ENCODE assay signal across 25 cellular contexts in genomic region chr1:223394242-223394641, GRCh38. TPM values are rescaled to one million over a fixed set of nuclear protein-coding genes. Genes with fewer than 3 reads are reported as not detected.
"Had no signal": no experiment of that assay in that cellular context is flagged by ENCODE, and none has a peak within 500 bp of the region (broad histone marks: within the 10 kb centered on the region; RNA-seq: fewer than 3 reads in every experiment).

No MANE protein-coding gene starts in this region.

- ATAC-seq: activated CD8-positive, alpha-beta T cell treated with anti-CD3 and anti-CD28 coated beads, Interleukin-2, amount 10 ng/mL, durations not matched to agents 7 days and 5 days; activated naive CD8-positive, alpha-beta T cell treated with anti-CD3 and anti-CD28 coated beads, Interleukin-2, amount 50 U/mL, for 24 hours had no signal

- H3K36me3 Mint-ChIP-seq: mesothelial cell of epicardium; stimulated activated effector memory CD8-positive, alpha-beta T cell treated with anti-CD3 and anti-CD28 coated beads, Interleukin-12 subunit alpha, Interleukin-12 subunit beta, amount 100 ng/mL, for 72 hours had no signal

- H3K9me3 Mint-ChIP-seq: activated CD4-positive, alpha-beta T cell treated with anti-CD3 and anti-CD28 coated beads, Interleukin-2, amount 10 ng/mL, durations not matched to agents 7 days and 5 days; activated naive CD8-positive, alpha-beta T cell treated with anti-CD3 and anti-CD28 coated beads, Interleukin-2, amount 50 U/mL, for 24 hours; activated T-helper 1 cell treated with anti-CD3 and anti-CD28 coated beads, Interleukin-12 subunit alpha, Interleukin-12 subunit beta, Interleukin-2, Interleukin-4 antibody, amounts not matched to agents 30 ng/mL and 10 ng/mL and 1 ng/mL, durations not matched to agents 14 hours and 24 hours and 36 hours; stimulated activated effector memory CD8-positive, alpha-beta T cell treated with anti-CD3 and anti-CD28 coated beads, Interleukin-12 subunit alpha, Interleukin-12 subunit beta, amount 100 ng/mL, for 72 hours; stimulated activated naive CD8-positive, alpha-beta T cell treated with anti-CD3 and anti-CD28 coated beads, Interleukin-15, amount 100 ng/mL, for 72 hours; T-helper 2 cell treated with Interferon-gamma antibody and Interleukin-4, amounts not matched to agents 5 μg/mL and 100 μg/mL, for 36 hours had no signal

- H3K4me1 Mint-ChIP-seq: activated naive CD8-positive, alpha-beta T cell treated with anti-CD3 and anti-CD28 coated beads, Interleukin-2, amount 50 U/mL, for 24 hours; mesothelial cell of epicardium; nephron; stimulated activated effector memory CD8-positive, alpha-beta T cell treated with anti-CD3 and anti-CD28 coated beads, Interleukin-12 subunit alpha, Interleukin-12 subunit beta, amount 100 ng/mL, for 72 hours; stimulated activated naive CD8-positive, alpha-beta T cell treated with anti-CD3 and anti-CD28 coated beads, Interleukin-15, amount 100 ng/mL, for 72 hours had no signal

- H3K27ac Mint-ChIP-seq: activated CD4-positive, alpha-beta T cell treated with anti-CD3 and anti-CD28 coated beads, Interleukin-2, amount 10 ng/mL, durations not matched to agents 7 days and 5 days; activated CD8-positive, alpha-beta T cell treated with anti-CD3 and anti-CD28 coated beads, Interleukin-2, amount 10 ng/mL, durations not matched to agents 7 days and 5 days; activated naive CD8-positive, alpha-beta T cell treated with anti-CD3 and anti-CD28 coated beads, Interleukin-2, amount 50 U/mL, for 24 hours; activated T-helper 1 cell treated with anti-CD3 and anti-CD28 coated beads, Interleukin-12 subunit alpha, Interleukin-12 subunit beta, Interleukin-2, Interleukin-4 antibody, amounts not matched to agents 30 ng/mL and 10 ng/mL and 1 ng/mL, durations not matched to agents 14 hours and 24 hours and 36 hours; mesothelial cell of epicardium; nephron; stimulated activated effector memory CD8-positive, alpha-beta T cell treated with anti-CD3 and anti-CD28 coated beads, Interleukin-12 subunit alpha, Interleukin-12 subunit beta, amount 100 ng/mL, for 72 hours; stimulated activated naive CD8-positive, alpha-beta T cell treated with anti-CD3 and anti-CD28 coated beads, Interleukin-15, amount 100 ng/mL, for 72 hours; T-helper 2 cell treated with Interferon-gamma antibody and Interleukin-4, amounts not matched to agents 5 μg/mL and 100 μg/mL, for 36 hours had no signal

- H3K4me3 Mint-ChIP-seq: activated CD4-positive, alpha-beta T cell treated with anti-CD3 and anti-CD28 coated beads, Interleukin-2, amount 10 ng/mL, durations not matched to agents 7 days and 5 days; activated CD8-positive, alpha-beta T cell treated with anti-CD3 and anti-CD28 coated beads, Interleukin-2, amount 10 ng/mL, durations not matched to agents 7 days and 5 days; activated naive CD8-positive, alpha-beta T cell treated with anti-CD3 and anti-CD28 coated beads, Interleukin-2, amount 50 U/mL, for 24 hours; activated T-helper 1 cell treated with anti-CD3 and anti-CD28 coated beads, Interleukin-12 subunit alpha, Interleukin-12 subunit beta, Interleukin-2, Interleukin-4 antibody, amounts not matched to agents 30 ng/mL and 10 ng/mL and 1 ng/mL, durations not matched to agents 14 hours and 24 hours and 36 hours; mesothelial cell of epicardium; nephron; stimulated activated effector memory CD8-positive, alpha-beta T cell treated with anti-CD3 and anti-CD28 coated beads, Interleukin-12 subunit alpha, Interleukin-12 subunit beta, amount 100 ng/mL, for 72 hours; stimulated activated naive CD8-positive, alpha-beta T cell treated with anti-CD3 and anti-CD28 coated beads, Interleukin-15, amount 100 ng/mL, for 72 hours; T-helper 2 cell treated with Interferon-gamma antibody and Interleukin-4, amounts not matched to agents 5 μg/mL and 100 μg/mL, for 36 hours had no signal

- DNase-seq: activated CD4-positive, alpha-beta T cell treated with anti-CD3 and anti-CD28 coated beads, Interleukin-2, amount 10 ng/mL, durations not matched to agents 7 days and 5 days; activated CD4-positive, CD25-positive, alpha-beta regulatory T cell treated with anti-CD3 and anti-CD28 coated beads, Interleukin-2, amount 50 U/mL, for 72 hours; activated CD8-positive, alpha-beta T cell treated with anti-CD3 and anti-CD28 coated beads, Interleukin-2, amount 10 ng/mL, durations not matched to agents 7 days and 5 days; activated gamma-delta T cell; activated naive CD4-positive, alpha-beta T cell treated with anti-CD3 and anti-CD28 coated beads, Interleukin-2, amount 50 U/mL, for 16 hours; activated naive CD8-positive, alpha-beta T cell treated with anti-CD3 and anti-CD28 coated beads, Interleukin-2, amount 50 U/mL, for 24 hours; dermis blood vessel endothelial cell; effector CD8-positive, alpha-beta T cell; glutamatergic neuron; mammary epithelial cell; right lobe of liver; stimulated activated CD4-positive, alpha-beta T cell treated with anti-CD3 and anti-CD28 coated beads, Interleukin-2, amount 100 ng/mL, for 24 hours; stimulated activated naive CD8-positive, alpha-beta T cell treated with anti-CD3 and anti-CD28 coated beads, Interleukin-15, amount 100 ng/mL, for 72 hours; tibial artery had no signal

RNA-seq across cellular contexts. Expression of gene CCDC185, which starts 1.0 kb away (rescaled TPM):
- total RNA-seq: activated CD4-positive, alpha-beta T cell treated with anti-CD3 and anti-CD28 coated beads, Interleukin-2, amount 10 ng/mL, durations not matched to agents 7 days and 5 days; activated CD8-positive, alpha-beta T cell treated with anti-CD3 and anti-CD28 coated beads, Interleukin-2, amount 10 ng/mL, durations not matched to agents 7 days and 5 days; activated T-helper 1 cell treated with anti-CD3 and anti-CD28 coated beads, Interleukin-12 subunit alpha, Interleukin-12 subunit beta, Interleukin-2, Interleukin-4 antibody, amounts not matched to agents 30 ng/mL and 10 ng/mL and 1 ng/mL, durations not matched to agents 14 hours and 24 hours and 36 hours; body of pancreas; cardiac septum; frontal cortex; hepatocyte; left ventricle myocardium superior; mammary epithelial cell; mesothelial cell of epicardium; right lobe of liver; urinary bladder had no signal

RNA-seq across cellular contexts. Expression of gene SUSD4, which starts 30.3 kb away (rescaled TPM):
- total RNA-seq: activated T-helper 1 cell treated with anti-CD3 and anti-CD28 coated beads, Interleukin-12 subunit alpha, Interleukin-12 subunit beta, Interleukin-2, Interleukin-4 antibody, amounts not matched to agents 30 ng/mL and 10 ng/mL and 1 ng/mL, durations not matched to agents 14 hours and 24 hours and 36 hours had no signal
